Comparison of ENCODE assay signal across 8 cellular contexts in the genomic region with DNA sequence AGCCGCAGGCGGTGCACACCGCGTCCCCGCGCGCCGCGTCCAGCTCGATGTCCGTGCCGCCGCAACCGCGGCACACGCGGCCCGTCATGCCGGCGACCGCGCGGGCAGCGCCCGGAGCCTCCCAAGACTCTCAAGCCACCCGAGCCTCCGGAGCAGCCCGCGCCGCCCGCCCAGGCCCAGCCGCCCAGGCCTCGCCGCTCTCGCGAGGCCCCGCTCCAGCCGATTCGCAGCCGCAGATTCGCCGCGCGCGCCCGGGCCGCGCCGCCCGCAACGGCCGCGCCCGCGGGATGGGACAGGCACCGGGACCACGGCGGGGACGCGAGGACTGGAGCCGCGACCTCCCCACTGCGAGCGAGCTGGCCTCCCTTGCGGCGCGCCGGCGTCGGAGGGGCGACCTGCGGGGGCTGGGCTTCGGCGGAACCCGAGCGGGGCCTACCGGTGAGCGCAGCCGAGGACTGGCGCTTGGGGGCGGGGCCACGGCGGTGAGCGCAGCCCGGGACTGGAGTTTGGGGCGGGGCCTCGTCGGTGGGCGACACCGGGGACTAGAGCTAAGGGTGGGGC. TPM values are rescaled to one million over a fixed set of nuclear protein-coding genes. Genes with fewer than 3 reads are reported as not detected.
DNase-seq lines count a peak whose midpoint lies in the region; ATAC-seq and TF ChIP-seq lines count a peak whose summit lies in the region.

A gene with protein sequence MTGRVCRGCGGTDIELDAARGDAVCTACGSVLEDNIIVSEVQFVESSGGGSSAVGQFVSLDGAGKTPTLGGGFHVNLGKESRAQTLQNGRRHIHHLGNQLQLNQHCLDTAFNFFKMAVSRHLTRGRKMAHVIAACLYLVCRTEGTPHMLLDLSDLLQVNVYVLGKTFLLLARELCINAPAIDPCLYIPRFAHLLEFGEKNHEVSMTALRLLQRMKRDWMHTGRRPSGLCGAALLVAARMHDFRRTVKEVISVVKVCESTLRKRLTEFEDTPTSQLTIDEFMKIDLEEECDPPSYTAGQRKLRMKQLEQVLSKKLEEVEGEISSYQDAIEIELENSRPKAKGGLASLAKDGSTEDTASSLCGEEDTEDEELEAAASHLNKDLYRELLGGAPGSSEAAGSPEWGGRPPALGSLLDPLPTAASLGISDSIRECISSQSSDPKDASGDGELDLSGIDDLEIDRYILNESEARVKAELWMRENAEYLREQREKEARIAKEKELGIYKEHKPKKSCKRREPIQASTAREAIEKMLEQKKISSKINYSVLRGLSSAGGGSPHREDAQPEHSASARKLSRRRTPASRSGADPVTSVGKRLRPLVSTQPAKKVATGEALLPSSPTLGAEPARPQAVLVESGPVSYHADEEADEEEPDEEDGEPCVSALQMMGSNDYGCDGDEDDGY (minus strand): TSS at position 460 of the 561 bp plus-strand sequence. CDS start 372 bp downstream, at position 88.

- TF ChIP-seq CTCF in activated CD8-positive, alpha-beta T cell treated with anti-CD3 and anti-CD28 coated beads for 36 hours (IDR thresholded peaks at IDR 0.05), result no peak
- TF ChIP-seq CTCF in lower lobe of right lung (IDR thresholded peaks at IDR 0.05), result no peak

- CTCF ChIA-PET in activated CD8-positive, alpha-beta T cell treated with anti-CD3 and anti-CD28 coated beads for 36 hours (lab: Charles Lee), result interaction anchor here (0.9 to 2.2 kb wide), 7 partner anchors 10 to 210 kb away, joined by 3 to 11 read pairs (median 5); a partner anchor contains a TSS

- peak within 1 kb of the TSS; percentile 93 for H3K4me3 ChIP-seq in lower lobe of right lung

- DNase-seq in Ammon's horn (ENCODE audit: low spot score) (peak; percentile 93), NCI-H774 (lab: John Stamatoyannopoulos, UW) (peak; percentile 95), ecto neural progenitor cell (ENCODE audit: low spot score) (peak; percentile 98), lower lobe of right lung (peak; percentile 97)
- DNase-seq in activated CD8-positive, alpha-beta T cell treated with anti-CD3 and anti-CD28 coated beads for 36 hours, result peak; percentile 97
- DNase-seq in stimulated activated CD4-positive, alpha-beta T cell treated with anti-CD3 and anti-CD28 coated beads, TNF-alpha, amount 100 ng/mL, for 24 hours (ENCODE audit: low read depth in 3 of 3), result peak; percentile 94 to 98 (median 97)

- H3K4me1 ChIP-seq in lower lobe of right lung, result peaks cover 17% of the 10 kb centered on the region

- no peaks in the 10 kb centered on the region for H3K9me3 Mint-ChIP-seq in activated CD8-positive, alpha-beta T cell treated with anti-CD3 and anti-CD28 coated beads for 36 hours

- H3K36me3 Mint-ChIP-seq in activated CD8-positive, alpha-beta T cell treated with anti-CD3 and anti-CD28 coated beads for 36 hours (ENCODE audit: low read depth), result peaks cover 8% of the 10 kb centered on the region

- peaks cover 29% of the 10 kb centered on the region for H3K4me1 Mint-ChIP-seq in activated CD8-positive, alpha-beta T cell treated with anti-CD3 and anti-CD28 coated beads for 36 hours (ENCODE audit: low read depth)

- no peaks in the 10 kb centered on the region for H3K36me3 ChIP-seq in lower lobe of right lung

- peak within 1 kb of the TSS; percentile 85 for H3K4me3 Mint-ChIP-seq in activated CD8-positive, alpha-beta T cell treated with anti-CD3 and anti-CD28 coated beads for 36 hours

- TF ChIP-seq POLR2A in GM19099 (IDR thresholded peaks at IDR 0.05; ENCODE audit: extremely low read depth, insufficient read length, low read depth), result peak; percentile 69

- no peaks in the 10 kb centered on the region for H3K9me3 ChIP-seq in lower lobe of right lung

- intact Hi-C loops in activated CD8-positive, alpha-beta T cell treated with anti-CD3 and anti-CD28 coated beads for 36 hours (cut with micrococcal nuclease), result no loop called here
- intact Hi-C loops in lower lobe of right lung (cut with DNase I), result no loop called here

- H3K27ac ChIP-seq in lower lobe of right lung, result peak within 1 kb of the TSS; percentile 95

- no peaks in the 10 kb centered on the region for H3K27me3 Mint-ChIP-seq in activated CD8-positive, alpha-beta T cell treated with anti-CD3 and anti-CD28 coated beads for 36 hours

- ATAC-seq in HG03354 (IDR thresholded peaks at IDR 0.05; ENCODE audit: poor library complexity, severe bottlenecking, unreplicated experiment), result peak; percentile 88
- peak; percentile 91 for ATAC-seq in activated CD8-positive, alpha-beta T cell treated with anti-CD3 and anti-CD28 coated beads for 36 hours
- ATAC-seq in lower lobe of right lung, result peak; percentile 96

- no peaks in the 10 kb centered on the region for H3K27me3 ChIP-seq in lower lobe of right lung (ENCODE audit: low read depth)

- POLR2A ChIA-PET in activated CD8-positive, alpha-beta T cell treated with anti-CD3 and anti-CD28 coated beads for 36 hours (lab: Charles Lee), result interaction anchor here (0.8 to 1.5 kb wide), 7 partner anchors 8 to 230 kb away, joined by 3 to 10 read pairs (median 4); a partner anchor contains a TSS

- H3K27ac Mint-ChIP-seq in activated CD8-positive, alpha-beta T cell treated with anti-CD3 and anti-CD28 coated beads for 36 hours, result peak within 1 kb of the TSS; percentile 93

RNA-seq across cellular contexts. Expression of the gene that starts here (rescaled TPM):
- total RNA-seq in activated CD8-positive, alpha-beta T cell treated with anti-CD3 and anti-CD28 coated beads for 36 hours, result 10 to 100 TPM; 25.3 to 26.6 TPM
- 35.7 TPM for total RNA-seq in lower lobe of right lung

Comparison
In these comparisons a context has a peak if more than half of its experiments do, and no peak if none do; other contexts are left out.
1. Peak in every context shown above with its lines: DNase-seq, ATAC-seq, H3K4me3 ChIP-seq and H3K27ac ChIP-seq.